In the genomic region with DNA sequence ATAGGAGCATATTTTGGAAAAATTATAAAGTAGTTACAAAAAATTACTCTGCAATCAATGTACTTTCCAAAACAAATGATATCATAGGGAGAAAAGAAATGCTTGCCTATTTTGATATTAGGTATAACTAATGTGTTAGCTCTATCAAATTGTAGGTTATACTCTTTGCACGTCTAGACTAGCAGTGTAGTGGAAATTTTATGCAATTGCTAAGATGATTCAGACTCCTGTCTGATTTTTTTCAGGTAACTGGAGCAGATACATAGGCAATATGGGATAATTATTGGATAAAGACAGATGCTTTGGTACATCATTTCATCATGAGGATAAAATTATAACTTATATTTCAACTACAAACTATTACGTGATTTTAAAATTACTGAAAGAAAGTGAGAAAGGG, we compare ENCODE assay signal across 25 cellular contexts.
"Had no signal": no experiment of that assay in that cellular context is flagged by ENCODE, and none has a peak within 500 bp of the region (broad histone marks: within the 10 kb centered on the region; RNA-seq: fewer than 3 reads in every experiment).

No MANE protein-coding gene starts in this region.

- H3K27me3 ChIP-seq: dorsolateral prefrontal cortex, gastrocnemius medialis, left lung had no signal

- H3K27ac Mint-ChIP-seq: mesothelial cell of epicardium; naive thymus-derived CD8-positive, alpha-beta T cell had no signal

- H3K27ac ChIP-seq: coronary artery, dorsolateral prefrontal cortex, epithelial cell of prostate, esophagus squamous epithelium, gastrocnemius medialis, heart right ventricle, left lung, lower lobe of right lung had no signal

- H3K4me1 ChIP-seq: gastrocnemius medialis, heart right ventricle, left lung, lower lobe of right lung had no signal

- H3K36me3 ChIP-seq: esophagus squamous epithelium, gastrocnemius medialis, heart right ventricle, left lung, lower lobe of right lung had no signal

- H3K9me3 ChIP-seq: esophagus squamous epithelium, gastrocnemius medialis, heart right ventricle, left lung, lower lobe of right lung, mucosa of descending colon had no signal

- H3K4me3 Mint-ChIP-seq: mesothelial cell of epicardium; naive B cell; naive thymus-derived CD8-positive, alpha-beta T cell had no signal

- H3K4me1 Mint-ChIP-seq: mesothelial cell of epicardium; naive B cell; naive thymus-derived CD8-positive, alpha-beta T cell had no signal

- DNase-seq: dermis blood vessel endothelial cell; dorsolateral prefrontal cortex; effector CD4-positive, alpha-beta T cell; effector memory CD4-positive, alpha-beta T cell; erythroblast; esophagus squamous epithelium; foreskin fibroblast; foreskin melanocyte; gastrocnemius medialis; glutamatergic neuron; head of caudate nucleus; heart right ventricle; hippocampal formation; islet precursor cell; left cardiac atrium; left lung; left ventricle myocardium superior; lower lobe of right lung; mesenchymal stem cell; mucosa of descending colon; naive B cell; naive thymus-derived CD8-positive, alpha-beta T cell had no signal

- H3K9me3 Mint-ChIP-seq: mesothelial cell of epicardium had no signal

- H3K4me3 ChIP-seq: coronary artery, dorsolateral prefrontal cortex, esophagus squamous epithelium, gastrocnemius medialis, heart right ventricle, left lung, lower lobe of right lung, mucosa of descending colon had no signal

- H3K36me3 Mint-ChIP-seq: mesothelial cell of epicardium; naive B cell; naive thymus-derived CD8-positive, alpha-beta T cell had no signal
